29 cellular contexts compared by ENCODE assay signal in genomic region chr20:726160-726559, GRCh38. TPM values are rescaled to one million over a fixed set of nuclear protein-coding genes. Genes with fewer than 3 reads are reported as not detected.
"Had no signal": no experiment of that assay in that cellular context is flagged by ENCODE, and none has a peak within 500 bp of the region (broad histone marks: within the 10 kb centered on the region; RNA-seq: fewer than 3 reads in every experiment).

No MANE protein-coding gene starts in this region.

- ATAC-seq: heart left ventricle; left lobe of liver; mucosa of descending colon; naive thymus-derived CD8-positive, alpha-beta T cell; pancreas; sciatic nerve; stimulated activated naive B cell treated with anti-CD40 and anti-IgM and Interleukin-4, amounts not matched to agents 10 μg/mL and 1 μg/mL and 100 μg/mL, for 72 hours; stimulated activated naive CD8-positive, alpha-beta T cell treated with anti-CD3 and anti-CD28 coated beads, Interleukin-15, amount 100 ng/mL, for 72 hours had no signal

- H3K4me3 ChIP-seq: dorsolateral prefrontal cortex, heart left ventricle, mucosa of descending colon, pancreas, prostate gland, testis, transverse colon, uterus had no signal

- H3K27me3 ChIP-seq: testis had no signal

- H3K4me1 ChIP-seq: pancreas, prostate gland had no signal

- H3K36me3 Mint-ChIP-seq: naive thymus-derived CD8-positive, alpha-beta T cell had no signal

- H3K4me3 Mint-ChIP-seq: stimulated activated naive B cell treated with anti-CD40 and anti-IgM and Interleukin-4, amounts not matched to agents 10 μg/mL and 1 μg/mL and 100 μg/mL, for 72 hours; stimulated activated naive CD8-positive, alpha-beta T cell treated with anti-CD3 and anti-CD28 coated beads, Interleukin-15, amount 100 ng/mL, for 72 hours had no signal

- H3K9me3 ChIP-seq: mucosa of descending colon, pancreas, prostate gland, testis, transverse colon, uterus had no signal

- H3K9me3 Mint-ChIP-seq: neural crest cell; stimulated activated naive CD8-positive, alpha-beta T cell treated with anti-CD3 and anti-CD28 coated beads, Interleukin-15, amount 100 ng/mL, for 72 hours had no signal

- H3K27ac Mint-ChIP-seq: stimulated activated naive B cell treated with anti-CD40 and anti-IgM and Interleukin-4, amounts not matched to agents 10 μg/mL and 1 μg/mL and 100 μg/mL, for 72 hours; stimulated activated naive CD8-positive, alpha-beta T cell treated with anti-CD3 and anti-CD28 coated beads, Interleukin-15, amount 100 ng/mL, for 72 hours had no signal

- H3K27ac ChIP-seq: dorsolateral prefrontal cortex, heart left ventricle, pancreas, prostate gland, testis, transverse colon, uterus had no signal

- FAIRE-seq: islet of Langerhans, pancreas had no signal

- DNase-seq: cortex of kidney; dorsolateral prefrontal cortex; effector CD8-positive, alpha-beta T cell; foreskin melanocyte; heart left ventricle; hypothalamus; kidney glomerular epithelial cell; mammary epithelial cell; mucosa of descending colon; pancreas; stimulated activated CD4-positive, alpha-beta T cell treated with anti-CD3 and anti-CD28 coated beads, Interleukin-2, amount 100 ng/mL, for 24 hours; stimulated activated CD4-positive, alpha-beta T cell treated with anti-CD3 and anti-CD28 coated beads, Interleukin-4, amount 100 ng/mL, for 4 hours; stimulated activated naive B cell treated with anti-CD40 and anti-IgM and Interleukin-4, amounts not matched to agents 10 μg/mL and 1 μg/mL and 100 μg/mL, for 72 hours; stimulated activated naive CD8-positive, alpha-beta T cell treated with anti-CD3 and anti-CD28 coated beads, Interleukin-15, amount 100 ng/mL, for 72 hours; testis; transverse colon; uterus had no signal

- H3K36me3 ChIP-seq: heart left ventricle, pancreas, prostate gland, transverse colon, uterus had no signal

RNA-seq across cellular contexts. Expression of gene SLC52A3, which starts 42.1 kb away (rescaled TPM):
- total RNA-seq: mammary epithelial cell, neural crest cell, skeletal muscle tissue had no signal

RNA-seq across cellular contexts. Expression of gene SCRT2, which starts 50.6 kb away (rescaled TPM):
- total RNA-seq: heart left ventricle; left lobe of liver; lower leg skin; mammary epithelial cell; mesenteric fat pad; mucosa of descending colon; naive thymus-derived CD8-positive, alpha-beta T cell; renal cortical epithelial cell; sciatic nerve; skeletal muscle tissue; subcutaneous adipose tissue; transverse colon; uterus had no signal
- polyA plus RNA-seq: esophagus; heart left ventricle; mammary epithelial cell; naive thymus-derived CD8-positive, alpha-beta T cell had no signal
